Comparison of ENCODE assay signal across 21 cellular contexts in genomic region chr18:72174972-72175649, GRCh38.
A peak's percentile ranks its signal among the peaks of the same experiment; 100 is the strongest.
DNase-seq lines count a peak whose midpoint lies in the region; ATAC-seq, FAIRE-seq and TF ChIP-seq lines count a peak whose summit lies in the region.
"Had no signal": no experiment of that assay in that cellular context is flagged by ENCODE, and none has a peak within 500 bp of the region (broad histone marks: within the 10 kb centered on the region; RNA-seq: fewer than 3 reads in every experiment).

No MANE protein-coding gene starts in this region.

- no peaks in the 10 kb centered on the region for H3K79me1 ChIP-seq in mesenchymal stem cell (replicated peaks; ENCODE audit: low read length, poor library complexity, severe bottlenecking)

- H3K9me3 ChIP-seq in mesenchymal stem cell (ENCODE audit: control insufficient read depth, low read length), result no peaks in the 10 kb centered on the region
- H3K9me3 ChIP-seq in BE2C, result no peaks in the 10 kb centered on the region
- H3K9me3 ChIP-seq: A549, SJSA1 had no signal

- H3K27me3 ChIP-seq in bronchial epithelial cell (ENCODE audit: control insufficient read depth, insufficient read depth, low read length) (no peaks in the 10 kb centered on the region), mesenchymal stem cell (ENCODE audit: control insufficient read depth in 1 of 2, insufficient read depth in 1 of 2, low read length in 2 of 2) (no peaks in the 10 kb centered on the region), BE2C (no peaks in the 10 kb centered on the region)
- H3K27me3 ChIP-seq: SJSA1 had no signal

- H2BK15ac ChIP-seq in mesenchymal stem cell (ENCODE audit: low read depth, poor library complexity, severe bottlenecking), result no peak overlapping the region

- no peak overlapping the region for H2BK5ac ChIP-seq in mesenchymal stem cell (ENCODE audit: low read depth, low read length, poor library complexity, severe bottlenecking)

- H2BK12ac ChIP-seq in mesenchymal stem cell (ENCODE audit: low read length in 2 of 2), result no peak overlapping the region

- H3K18ac ChIP-seq in mesenchymal stem cell (ENCODE audit: low read depth in 1 of 2, low read length in 2 of 2), result no peak overlapping the region

- H3K14ac ChIP-seq in mesenchymal stem cell (ENCODE audit: low read length in 2 of 2), result no peak overlapping the region

- H3K4ac ChIP-seq in mesenchymal stem cell (ENCODE audit: low read depth in 1 of 2, low read length in 2 of 2), result no peak overlapping the region

- DNase-seq in D721Med (ENCODE audit: insufficient read length, low spot score) (no peak), bronchial epithelial cell (ENCODE audit: low read depth) (peak; percentile 18), fibroblast of gingiva (ENCODE audit: low read depth) (peak; percentile 79), mesenchymal stem cell (no peak), BE2C (no peak)
- DNase-seq in activated CD4-positive, alpha-beta T cell treated with anti-CD3 and anti-CD28 coated beads for 1 hour, result no peak
- DNase-seq: C1 segment of cervical spinal cord; Calu3; CD8-positive, alpha-beta T cell; GDM1; Karpas-422; NCI-H1694; NCI-H2081; NCI-H446; NCI-H526; OCI-M1 had no signal

- FAIRE-seq in D721Med (lab: Jason Lieb, UNC) (peak; percentile 75), bronchial epithelial cell (lab: Jason Lieb, UNC) (no peak)
- FAIRE-seq: A549, H54 had no signal

- 40% methylated on average over 1 of the region's 3 CpGs for WGBS in mesenchymal stem cell

- H2AK5ac ChIP-seq in mesenchymal stem cell (ENCODE audit: low read length, severe bottlenecking), result no peak overlapping the region

- no peak overlapping the region for H3K23ac ChIP-seq in mesenchymal stem cell (ENCODE audit: low read length in 2 of 2)

- H3K4me3 ChIP-seq in bronchial epithelial cell (ENCODE audit: low read depth, low read length), result no peak overlapping the region
- H3K4me3 ChIP-seq in mesenchymal stem cell (ENCODE audit: insufficient read depth in 1 of 2, low read depth in 1 of 2, low read length in 2 of 2), result no peak overlapping the region
- H3K4me3 ChIP-seq in BE2C (ENCODE audit: low read depth, low read length), result no peak overlapping the region
- H3K4me3 ChIP-seq: A549, SJSA1 had no signal

- no peak overlapping the region for H2BK120ac ChIP-seq in mesenchymal stem cell (ENCODE audit: low read depth, low read length)

- no peaks in the 10 kb centered on the region for H3K36me3 ChIP-seq in bronchial epithelial cell (ENCODE audit: control insufficient read depth, insufficient read depth, low read length)
- H3K36me3 ChIP-seq in mesenchymal stem cell (ENCODE audit: control insufficient read depth in 1 of 2, insufficient read depth in 2 of 2, low read depth in 1 of 2, low read length in 2 of 2), result no peaks in the 10 kb centered on the region
- H3K36me3 ChIP-seq in BE2C, result no peaks in the 10 kb centered on the region
- H3K36me3 ChIP-seq: SJSA1 had no signal

- TF ChIP-seq CTCF in D721Med (IDR thresholded peaks at IDR 0.05; ENCODE audit: insufficient read depth, missing control alignments) (no peak), bronchial epithelial cell (IDR thresholded peaks at IDR 0.05; ENCODE audit: insufficient read depth, low read length, severe bottlenecking) (no peak), BE2C (IDR thresholded peaks at IDR 0.05; ENCODE audit: low read depth, low read length) (no peak)

- H3K27ac ChIP-seq in mesenchymal stem cell (ENCODE audit: low read length, poor library complexity, severe bottlenecking), result no peak overlapping the region
- H3K27ac ChIP-seq: A549, SJSA1 had no signal

- H3K4me2 ChIP-seq in mesenchymal stem cell (ENCODE audit: low read length, poor library complexity, severe bottlenecking), result no peak overlapping the region
- H3K4me2 ChIP-seq: A549 had no signal

- no peak overlapping the region for H4K91ac ChIP-seq in mesenchymal stem cell (ENCODE audit: low read length)

- H2AFZ ChIP-seq in mesenchymal stem cell (ENCODE audit: low read depth, low read length), result no peak overlapping the region

- H3K9ac ChIP-seq in mesenchymal stem cell (ENCODE audit: low read length), result peak overlapping the region; percentile 33

- no peak for ATAC-seq in HG03460 (IDR thresholded peaks at IDR 0.05; ENCODE audit: unreplicated experiment)
- ATAC-seq: A549; CD8-positive, alpha-beta T cell; Right ventricle myocardium inferior had no signal

- H4K8ac ChIP-seq in mesenchymal stem cell (ENCODE audit: low read length), result no peak overlapping the region

- H3K4me1 ChIP-seq in mesenchymal stem cell (ENCODE audit: control insufficient read depth, insufficient read depth, low read depth, low read length), result no peaks in the 10 kb centered on the region
- no peaks in the 10 kb centered on the region for H3K4me1 ChIP-seq in BE2C
- H3K4me1 ChIP-seq: A549, SJSA1 had no signal

Comparison
In these comparisons a context has a peak if more than half of its experiments do, and no peak if none do; other contexts are left out.
1. DNase-seq: peak in bronchial epithelial cell (single experiment) and fibroblast of gingiva (single experiment); none in D721Med (single experiment), mesenchymal stem cell (single experiment), BE2C (single experiment) and activated CD4-positive, alpha-beta T cell treated with anti-CD3 and anti-CD28 coated beads for 1 hour (single experiment).